1 cellular context compared by ENCODE assay signal in genomic region chr7:103279963-103280802, GRCh38.
A peak's percentile ranks its signal among the peaks of the same experiment; 100 is the strongest.
TF ChIP-seq lines count a peak whose summit lies in the region.
"Not testable (repeated sequence)": the region's sequence is repeated elsewhere in the genome, so short reads cannot be mapped to it uniquely, and the experiment has no call there.

No MANE protein-coding gene starts in this region.

TF ChIP-seq in K562, 482 proteins besides CTCF, POLR2A, EP300 and RAD21 (continued from another document):
- TF ChIP-seq MGA (IDR thresholded peaks at IDR 0.05) (peak; percentile 46; the same call in 1 of the 2 replicates), MYBL2 (IDR thresholded peaks at IDR 0.05; ENCODE audit: low read depth) (peak; percentile 55), ZBTB33 (CRISPR knock-in tag; IDR thresholded peaks at IDR 0.05) (peak; percentile 82)
- not testable (repeated sequence) for TF ChIP-seq MYBL2 (CRISPR knock-in tag; IDR thresholded peaks at IDR 0.05; ENCODE audit: borderline replicate concordance)
